In the genomic region with DNA sequence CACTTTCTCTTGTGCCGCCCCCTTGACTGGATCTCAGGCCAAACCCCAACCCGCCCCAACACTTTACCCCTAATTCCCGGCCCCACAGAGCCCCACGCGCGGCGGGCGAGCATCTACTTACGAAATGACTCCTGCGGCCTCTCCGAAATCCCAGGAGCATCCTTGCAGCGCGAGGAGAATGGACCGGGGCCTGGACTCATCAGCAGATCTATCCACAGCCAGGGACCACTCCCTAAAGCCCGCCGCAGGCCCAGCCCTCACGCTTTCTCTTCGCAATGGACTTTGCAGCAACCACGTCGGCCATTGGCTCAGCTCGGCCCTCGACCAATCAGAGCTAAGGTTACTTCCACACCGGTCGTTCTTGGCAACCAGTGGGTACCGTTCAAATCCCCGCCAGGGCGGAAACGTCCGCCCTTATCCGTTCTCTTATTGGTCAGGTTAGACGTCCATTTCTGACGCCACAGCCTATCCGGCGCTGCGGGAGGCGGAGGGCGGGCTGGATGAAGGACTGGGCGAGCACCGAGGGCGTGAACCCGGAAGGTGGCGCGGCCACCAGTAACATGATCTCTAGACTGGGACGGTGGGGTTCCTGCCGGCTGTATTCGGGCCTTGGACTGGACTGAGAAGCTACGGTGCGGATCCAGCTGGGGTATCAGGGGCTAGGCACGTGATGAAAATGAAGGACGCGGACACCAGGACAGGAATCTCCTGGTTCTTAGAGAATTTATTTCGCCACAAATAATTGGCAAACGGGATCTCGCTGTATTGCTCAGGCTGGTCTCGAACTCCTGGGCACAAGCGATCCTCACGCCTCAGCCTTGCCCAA, we compare ENCODE assay signal across 8 cellular contexts. TPM values are rescaled to one million over a fixed set of nuclear protein-coding genes. Genes with fewer than 3 reads are reported as not detected.
DNase-seq lines count a peak whose midpoint lies in the region; ATAC-seq and TF ChIP-seq lines count a peak whose summit lies in the region.

Gene CEP89, minus strand, starts transcription at position 244 of the 826 bp plus-strand sequence. Its CDS starts 84 bp downstream, at position 160.
Gene FAAP24, plus strand, starts transcription at position 528 of the 826 bp plus-strand sequence. CDS start 955 bp downstream, outside the sequence.

- no peak for TF ChIP-seq CTCF in ovary (IDR thresholded peaks at IDR 0.05)
- TF ChIP-seq CTCF in tibial artery (IDR thresholded peaks at IDR 0.05), result peak in 1 of 2 experiments; percentile 24

- TF ChIP-seq POLR2A in GM10847 (IDR thresholded peaks at IDR 0.05; ENCODE audit: extremely low read depth, insufficient read length), result peak; percentile 76
- TF ChIP-seq POLR2A in ovary (IDR thresholded peaks at IDR 0.05), result no peak

- no peaks in the 10 kb centered on the region for H3K36me3 ChIP-seq in ovary
- peaks cover 0 to 13% (median 4%) of the 10 kb centered on the region in 3 donors for H3K36me3 ChIP-seq in tibial artery

- H3K27me3 Mint-ChIP-seq in activated naive CD8-positive, alpha-beta T cell treated with anti-CD3 and anti-CD28 coated beads for 36 hours, result no peaks in the 10 kb centered on the region

- H3K9me3 Mint-ChIP-seq in activated naive CD8-positive, alpha-beta T cell treated with anti-CD3 and anti-CD28 coated beads for 36 hours, result no peaks in the 10 kb centered on the region

- H3K27ac ChIP-seq in ovary (peak within 1 kb of the TSS in 1 of 2 donors; percentile 67), tibial artery (peak within 1 kb of the TSS; percentile 70 to 78)

- H3K4me3 Mint-ChIP-seq in activated naive CD8-positive, alpha-beta T cell treated with anti-CD3 and anti-CD28 coated beads for 36 hours, result peak within 1 kb of the TSS; percentile 99

- DNase-seq in NCI-H1105 (lab: John Stamatoyannopoulos, UW), result peak; percentile 98
- peak; percentile 97 for DNase-seq in SKM-1 (lab: John Stamatoyannopoulos, UW; ENCODE audit: unreplicated experiment)
- DNase-seq in activated naive CD8-positive, alpha-beta T cell treated with anti-CD3 and anti-CD28 coated beads for 36 hours, result peak; percentile 97
- DNase-seq in Right ventricle myocardium superior, result peak; percentile 97
- peak; percentile 97 to 99 (median 98) for DNase-seq in ovary
- peak; percentile 99 for DNase-seq in tibial artery

- no peak for TF ChIP-seq EP300 in ovary (IDR thresholded peaks at IDR 0.05)

- H3K4me1 ChIP-seq in ovary (ENCODE audit: insufficient read depth) (peaks cover 8% of the 10 kb centered on the region), tibial artery (peaks cover 0 to 26% (median 14%) of the 10 kb centered on the region in 4 donors)

- intact Hi-C loops in Right ventricle myocardium superior (cut with DNase I), result loop anchor here (10.0 kb wide), 1 partner anchor 153 kb away; no protein-coding TSS in a partner anchor
- intact Hi-C loops in ovary (cut with DNase I), result loop anchor here in 1 of 4 donors (10.0 kb wide), 2 partner anchors 153 to 233 kb away; no protein-coding TSS in a partner anchor
- intact Hi-C loops in tibial artery (cut with DNase I; ENCODE audit: low total_unique reads), result no loop called here

- peak within 1 kb of the TSS; percentile 94 for H3K27ac Mint-ChIP-seq in activated naive CD8-positive, alpha-beta T cell treated with anti-CD3 and anti-CD28 coated beads for 36 hours

- peak within 1 kb of the TSS; percentile 96 for H3K4me3 ChIP-seq in ovary
- peak within 1 kb of the TSS; percentile 91 to 96 for H3K4me3 ChIP-seq in tibial artery

- ATAC-seq in HG02642 (IDR thresholded peaks at IDR 0.05; ENCODE audit: poor library complexity, unreplicated experiment), result peak; percentile 99
- peak; percentile 99 for ATAC-seq in Right ventricle myocardium superior (ENCODE audit: poor library complexity)

- WGBS in ovary, 3 donors, result 0 to 1% (median 1%) methylated on average over 57 of the region's 57 CpGs

- H3K4me1 Mint-ChIP-seq in activated naive CD8-positive, alpha-beta T cell treated with anti-CD3 and anti-CD28 coated beads for 36 hours, result peaks cover 6% of the 10 kb centered on the region

- H3K9me3 ChIP-seq in ovary (no peaks in the 10 kb centered on the region), tibial artery (no peaks in the 10 kb centered on the region)

- H3K27me3 ChIP-seq in ovary (no peaks in the 10 kb centered on the region), tibial artery (no peaks in the 10 kb centered on the region)

- H3K36me3 Mint-ChIP-seq in activated naive CD8-positive, alpha-beta T cell treated with anti-CD3 and anti-CD28 coated beads for 36 hours, result peaks cover 12% of the 10 kb centered on the region

RNA-seq across cellular contexts. Expression of gene CEP89, which starts in this region (rescaled TPM):
- total RNA-seq in activated naive CD8-positive, alpha-beta T cell treated with anti-CD3 and anti-CD28 coated beads for 36 hours, result 10 to 100 TPM; 13.6 to 14.1 TPM
- total RNA-seq in Right ventricle myocardium superior (7.7 TPM), ovary (10 to 100 TPM; 13.0 to 28.3 (median 24.5) TPM)
- polyA plus RNA-seq in ovary, result 10 to 100 TPM; 15.5 to 22.2 TPM

RNA-seq across cellular contexts. Expression of gene FAAP24, which starts in this region (rescaled TPM):
- 1 to 10 TPM; 8.0 to 8.4 TPM for total RNA-seq in activated naive CD8-positive, alpha-beta T cell treated with anti-CD3 and anti-CD28 coated beads for 36 hours
- 0.75 TPM for total RNA-seq in Right ventricle myocardium superior
- total RNA-seq in ovary, result 1 to 10 TPM in 5 of 7 donors, under 1 TPM in 2; 0.57 to 2.7 (median 1.4) TPM
- 1 to 10 TPM; 2.1 to 2.3 TPM for polyA plus RNA-seq in ovary
